Comparison of ENCODE assay signal across 10 cellular contexts in the genomic region with DNA sequence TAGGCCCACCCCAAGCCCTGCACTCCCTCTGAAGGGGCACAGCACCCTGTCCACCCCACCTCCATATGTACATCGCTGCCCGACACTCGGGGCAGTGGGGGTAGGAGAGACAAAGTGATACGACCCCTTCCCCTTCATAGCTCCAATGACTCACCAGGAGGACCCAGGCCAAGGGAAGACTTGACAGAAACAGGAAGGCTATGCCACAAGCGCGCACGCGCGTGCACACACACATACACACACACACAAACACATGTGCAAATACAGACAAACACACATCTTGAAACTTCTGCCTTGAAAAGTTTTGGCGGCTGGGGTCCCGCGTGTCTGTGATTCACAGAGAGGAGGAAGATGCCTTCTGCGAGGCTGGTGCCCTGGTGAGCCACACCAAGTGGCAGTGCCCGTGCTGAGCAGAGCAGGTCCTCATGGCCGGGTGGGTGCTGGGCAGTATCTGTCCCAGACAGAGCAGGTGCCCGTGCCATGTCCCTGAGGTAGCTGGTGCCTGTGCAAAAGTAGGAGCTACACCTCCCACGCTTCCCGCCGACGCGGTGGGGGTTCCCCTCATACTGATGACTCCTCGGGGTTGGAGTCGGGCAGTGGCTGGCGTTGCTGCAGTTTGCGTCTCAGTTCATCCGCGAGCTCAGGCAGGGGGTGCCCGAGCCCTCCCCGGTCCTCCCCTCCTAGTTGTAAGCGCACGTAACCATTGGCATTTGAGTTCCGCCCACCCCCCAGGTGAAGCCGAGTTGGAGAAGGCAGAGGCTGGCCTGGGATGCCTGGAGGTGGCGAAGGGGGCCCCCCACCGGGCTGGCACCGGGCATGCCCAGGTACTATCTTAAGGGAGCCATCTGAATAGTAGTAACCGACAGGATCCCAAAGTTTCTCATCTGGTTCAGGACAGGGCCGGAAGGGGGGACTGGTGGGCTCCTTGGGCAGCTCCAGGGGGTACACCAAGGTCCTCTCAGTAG. TPM values are rescaled to one million over a fixed set of nuclear protein-coding genes. Genes with fewer than 3 reads are reported as not detected.
DNase-seq lines count a peak whose midpoint lies in the region; ATAC-seq, FAIRE-seq and TF ChIP-seq lines count a peak whose summit lies in the region.
"Had no signal": no experiment of that assay in that cellular context is flagged by ENCODE, and none has a peak within 500 bp of the region (broad histone marks: within the 10 kb centered on the region; RNA-seq: fewer than 3 reads in every experiment).

No MANE protein-coding gene starts in this region.

- intact Hi-C loops in IMR-90 (cut with micrococcal nuclease) = no loop called here

- no peak overlapping the region for H3K4ac ChIP-seq in IMR-90 (ENCODE audit: low read depth, low read length)

- no peak overlapping the region for H2AK5ac ChIP-seq in IMR-90 (ENCODE audit: low read depth, low read length)

- H2BK120ac ChIP-seq in IMR-90 (ENCODE audit: low read depth, low read length) = no peak overlapping the region

- peaks cover 42% of the 10 kb centered on the region for H3K4me1 Mint-ChIP-seq in activated CD8-positive, alpha-beta T cell treated with anti-CD3 and anti-CD28 coated beads, Interleukin-2, amount 10 ng/mL, durations not matched to agents 7 days and 5 days (ENCODE audit: low read depth)

- no TSS peak for BruUV-seq in IMR-90 (replicated peaks; lab: Mats Ljungman, UMichigan)

- no peaks in the 10 kb centered on the region for H3K9me3 Mint-ChIP-seq in activated CD8-positive, alpha-beta T cell treated with anti-CD3 and anti-CD28 coated beads, Interleukin-2, amount 10 ng/mL, durations not matched to agents 7 days and 5 days (ENCODE audit: insufficient read depth)

- H3K18ac ChIP-seq in IMR-90 (ENCODE audit: low read depth, low read length) = no peak overlapping the region

- no peak for ATAC-seq in IMR-90 (ENCODE audit: low read depth)
- ATAC-seq in activated CD8-positive, alpha-beta T cell treated with anti-CD3 and anti-CD28 coated beads, Interleukin-2, amount 10 ng/mL, durations not matched to agents 7 days and 5 days = no peak
- ATAC-seq: Panc1 had no signal

- no peak for TF ChIP-seq POLR2A in IMR-90 (IDR thresholded peaks at IDR 0.05; ENCODE audit: low read depth, low read length)

- peaks cover 34% of the 10 kb centered on the region for H3K36me3 Mint-ChIP-seq in activated CD8-positive, alpha-beta T cell treated with anti-CD3 and anti-CD28 coated beads, Interleukin-2, amount 10 ng/mL, durations not matched to agents 7 days and 5 days (ENCODE audit: low read depth)

- no peak overlapping the region for H3K4me2 ChIP-seq in IMR-90 (ENCODE audit: low read depth, low read length)

- peak overlapping the region; percentile 70 for H3K27ac Mint-ChIP-seq in activated CD8-positive, alpha-beta T cell treated with anti-CD3 and anti-CD28 coated beads, Interleukin-2, amount 10 ng/mL, durations not matched to agents 7 days and 5 days

- in situ Hi-C loops in IMR-90 (cut with MboI; ENCODE audit: low sequenced_read_pairs) = loop anchor here (25.0 kb wide), 1 partner anchor 252 kb away; the partner anchor contains the start of gene ANKRD36

- TF ChIP-seq CTCF in IMR-90 (conservative IDR thresholded peaks at IDR 0.05; ENCODE audit: low read depth, low read length) (no peak), right atrium auricular region (IDR thresholded peaks at IDR 0.05) (no peak)

- H2BK15ac ChIP-seq in IMR-90 (ENCODE audit: low read depth, low read length) = no peak overlapping the region

- no peak overlapping the region for H2BK20ac ChIP-seq in IMR-90 (ENCODE audit: low read depth, low read length)

- H3K4me1 ChIP-seq in IMR-90 (ENCODE audit: control insufficient read depth, insufficient read depth, low read length) (peaks cover 12% of the 10 kb centered on the region), right atrium auricular region (peaks cover 0 to 57% of the 10 kb centered on the region in 2 donors)

- H3K56ac ChIP-seq in IMR-90 (ENCODE audit: extremely low read depth, insufficient read depth, low read length) = no peak overlapping the region

- H3K79me1 ChIP-seq in IMR-90 (ENCODE audit: low read depth in 1 of 2, low read length in 2 of 2) = peaks cover 11 to 39% of the 10 kb centered on the region in 2 experiments

- DNase-seq in IMR-90 (no peak), right atrium auricular region (ENCODE audit: low spot score) (no peak), AG20443 (ENCODE audit: low spot score) (no peak), GM19239 (ENCODE audit: insufficient read length, low spot score) (no peak), SK-N-DZ (ENCODE audit: low spot score) (no peak)
- no peak for DNase-seq in activated CD8-positive, alpha-beta T cell treated with anti-CD3 and anti-CD28 coated beads, Interleukin-2, amount 10 ng/mL, durations not matched to agents 7 days and 5 days
- DNase-seq in stimulated activated CD4-positive, alpha-beta T cell treated with anti-CD3 and anti-CD28 coated beads, Interleukin-4, amount 100 ng/mL, for 1 hour = peak; percentile 63
- no peak for DNase-seq in effector CD8-positive, alpha-beta T cell (lab: John Stamatoyannopoulos, UW)

- H2BK5ac ChIP-seq in IMR-90 (ENCODE audit: low read depth, low read length, poor library complexity, severe bottlenecking) = no peak overlapping the region

- POLR2A ChIA-PET in IMR-90 (lab: Charles Lee; ENCODE audit: unreplicated experiment) = no interaction called here
- POLR2A ChIA-PET in activated CD8-positive, alpha-beta T cell treated with anti-CD3 and anti-CD28 coated beads, Interleukin-2, amount 10 ng/mL, durations not matched to agents 7 days and 5 days (lab: Charles Lee) = interaction anchor here (1.1 kb wide), 1 partner anchor 94 kb away, joined by 3 read pairs; no protein-coding TSS in a partner anchor

- peaks cover 3% of the 10 kb centered on the region; the same call in 1 of the 2 replicates for H3K9me1 ChIP-seq in IMR-90 (ENCODE audit: insufficient read depth, low read length)

- peaks cover 12% of the 10 kb centered on the region for H4K20me1 ChIP-seq in IMR-90 (ENCODE audit: insufficient read depth, low read length)

- no peak overlapping the region for H4K5ac ChIP-seq in IMR-90 (ENCODE audit: low read depth, low read length)

- CTCF ChIA-PET in IMR-90 (lab: Yijun Ruan, JAX) = no interaction called here
- CTCF ChIA-PET in activated CD8-positive, alpha-beta T cell treated with anti-CD3 and anti-CD28 coated beads, Interleukin-2, amount 10 ng/mL, durations not matched to agents 7 days and 5 days (lab: Charles Lee) = interaction anchor here (1.0 to 4.7 kb wide), 5 partner anchors 90 to 253 kb away, joined by 3 to 253 read pairs (median 4); partner anchors contain the start of gene ANKRD36

- FAIRE-seq in GM19239 (lab: Jason Lieb, UNC) = no peak

- H3K27me3 ChIP-seq in IMR-90 (ENCODE audit: control insufficient read depth, insufficient read depth, low read length) (no peaks in the 10 kb centered on the region), right atrium auricular region (no peaks in the 10 kb centered on the region)

- H4K91ac ChIP-seq in IMR-90 (ENCODE audit: insufficient read depth, low read depth, low read length) = no peak overlapping the region

- no peak for TF ChIP-seq RAD21 in IMR-90 (IDR thresholded peaks at IDR 0.05; ENCODE audit: low read length)

- no peak overlapping the region for H3K4me3 Mint-ChIP-seq in activated CD8-positive, alpha-beta T cell treated with anti-CD3 and anti-CD28 coated beads, Interleukin-2, amount 10 ng/mL, durations not matched to agents 7 days and 5 days

- H3K27ac ChIP-seq in IMR-90 (ENCODE audit: insufficient read depth, low read length) (no peak overlapping the region), right atrium auricular region (peak overlapping the region; percentile 39 to 79)

- no peaks in the 10 kb centered on the region for H3K27me3 Mint-ChIP-seq in activated CD8-positive, alpha-beta T cell treated with anti-CD3 and anti-CD28 coated beads, Interleukin-2, amount 10 ng/mL, durations not matched to agents 7 days and 5 days (ENCODE audit: low read depth)

- no peak overlapping the region for H2AFZ ChIP-seq in IMR-90 (replicated peaks; ENCODE audit: low read length, poor library complexity)

- H3K9ac ChIP-seq in IMR-90 (ENCODE audit: low read depth, low read length) = no peak overlapping the region

- H3K36me3 ChIP-seq in IMR-90 (ENCODE audit: control insufficient read depth, insufficient read depth, low read length) (peaks cover 48% of the 10 kb centered on the region), right atrium auricular region (peaks cover 50% of the 10 kb centered on the region)

- dilution Hi-C loops in IMR-90 (cut with HindIII; ENCODE audit: low sequenced_read_pairs, unreplicated experiment) = no loop called here

- 83% methylated on average over 19 of the region's 38 CpGs; no CpG with 5 or more reads in 1 of the 2 experiments for WGBS in IMR-90 (ENCODE audit: extremely low coverage in 2 of 2, insufficient read length in 1 of 2), 2 experiments

- no peaks in the 10 kb centered on the region for H3K9me3 ChIP-seq in IMR-90 (ENCODE audit: control insufficient read depth, insufficient read depth, low read length)
- no peaks in the 10 kb centered on the region for H3K9me3 ChIP-seq in right atrium auricular region

- peak overlapping the region; percentile 73 for H2AK9ac ChIP-seq in IMR-90 (replicated peaks; ENCODE audit: low read depth, low read length, poor library complexity)

- no peak overlapping the region for H3K14ac ChIP-seq in IMR-90 (replicated peaks; ENCODE audit: low read depth, low read length)

- H3K4me3 ChIP-seq in IMR-90 (ENCODE audit: insufficient read depth, low read depth, low read length) = no peak overlapping the region
- H3K4me3 ChIP-seq in right atrium auricular region = no peak overlapping the region
- H3K4me3 ChIP-seq: lung had no signal

- H4K8ac ChIP-seq in IMR-90 (ENCODE audit: low read depth in 2 of 2, low read length in 2 of 2) = no peak overlapping the region

- no peak overlapping the region for H3K23ac ChIP-seq in IMR-90 (ENCODE audit: low read depth, low read length)

RNA-seq across cellular contexts. Expression of gene ANKRD39, which starts 2.5 kb away (rescaled TPM):
- 12.5 and 13.6 TPM in 2 replicates for total RNA-seq in IMR-90 (2012; rRNA removed)
- 15.9 and 17.0 TPM in 2 replicates for polyA plus RNA-seq in IMR-90 (2012; rRNA removed)
- 13.1 and 24.9 TPM in 2 replicates for polyA plus RNA-seq in IMR-90 (2012; cell fraction: cytosol; rRNA removed)
- polyA plus RNA-seq in IMR-90 (2012; cell fraction: nucleus; rRNA removed; ENCODE audit: low replicate concordance) = 13.0 and 25.7 TPM in 2 replicates
- 10 to 100 TPM; 35.4 to 36.7 TPM for total RNA-seq in activated CD8-positive, alpha-beta T cell treated with anti-CD3 and anti-CD28 coated beads, Interleukin-2, amount 10 ng/mL, durations not matched to agents 7 days and 5 days
- total RNA-seq in right atrium auricular region = 10 to 100 TPM in 1 of 2 donors, 1 to 10 TPM in 1; 8.7 to 12.2 TPM
- 23.2 and 23.9 TPM in 2 replicates for polyA plus RNA-seq in SK-N-DZ (2014; cell fraction: cytosol; rRNA removed)
- polyA plus RNA-seq in SK-N-DZ (2014; cell fraction: nucleus; rRNA removed) = 20.5 and 30.6 TPM in 2 replicates

RNA-seq across cellular contexts. Expression of gene SEMA4C, which starts 9.5 kb away (rescaled TPM):
- total RNA-seq in IMR-90 (2012; rRNA removed) (13.3 and 15.8 TPM in 2 replicates), right atrium auricular region (10 to 100 TPM; 12.0 to 23.3 TPM)
- 24.3 and 25.5 TPM in 2 replicates for polyA plus RNA-seq in IMR-90 (2012; rRNA removed)
- polyA plus RNA-seq in IMR-90 (2012; cell fraction: cytosol; rRNA removed) = 15.1 and 22.2 TPM in 2 replicates
- polyA plus RNA-seq in IMR-90 (2012; cell fraction: nucleus; rRNA removed; ENCODE audit: low replicate concordance) = 38.1 and 86.4 TPM in 2 replicates
- 10 to 100 TPM; 21.0 to 24.5 TPM for total RNA-seq in activated CD8-positive, alpha-beta T cell treated with anti-CD3 and anti-CD28 coated beads, Interleukin-2, amount 10 ng/mL, durations not matched to agents 7 days and 5 days
- polyA plus RNA-seq in SK-N-DZ (2014; cell fraction: cytosol; rRNA removed) = 42.0 and 42.7 TPM in 2 replicates
- polyA plus RNA-seq in SK-N-DZ (2014; cell fraction: nucleus; rRNA removed) = 91.3 and 99.0 TPM in 2 replicates

RNA-seq across cellular contexts. Expression of gene ANKRD23, which starts 16.5 kb away (rescaled TPM):
- 0.54 and 0.83 TPM in 2 replicates for total RNA-seq in IMR-90 (2012; rRNA removed)
- polyA plus RNA-seq in IMR-90 (2012; rRNA removed) = 1.5 and 1.6 TPM in 2 replicates
- 0.19 and 0.77 TPM in 2 replicates for polyA plus RNA-seq in IMR-90 (2012; cell fraction: cytosol; rRNA removed)
- 9.2 and 17.0 TPM in 2 replicates for polyA plus RNA-seq in IMR-90 (2012; cell fraction: nucleus; rRNA removed; ENCODE audit: low replicate concordance)
- total RNA-seq in activated CD8-positive, alpha-beta T cell treated with anti-CD3 and anti-CD28 coated beads, Interleukin-2, amount 10 ng/mL, durations not matched to agents 7 days and 5 days = 10 to 100 TPM; 12.6 to 17.2 TPM
- total RNA-seq in right atrium auricular region = 10 to 100 TPM in 1 of 2 donors, 1 to 10 TPM in 1; 9.3 to 23.0 TPM
- polyA plus RNA-seq in SK-N-DZ (2014; cell fraction: cytosol; rRNA removed) = 2.1 and 3.1 TPM in 2 replicates
- polyA plus RNA-seq in SK-N-DZ (2014; cell fraction: nucleus; rRNA removed) = 14.5 and 26.4 TPM in 2 replicates

RNA-seq across cellular contexts. Expression of gene CNNM3, which starts 44.3 kb away (rescaled TPM):
- total RNA-seq in IMR-90 (2012; rRNA removed) (2.2 and 2.3 TPM in 2 replicates), right atrium auricular region (1 to 10 TPM; 4.2 to 7.9 TPM)
- 6.1 and 6.3 TPM in 2 replicates for polyA plus RNA-seq in IMR-90 (2012; rRNA removed)
- 4.7 and 6.3 TPM in 2 replicates for polyA plus RNA-seq in IMR-90 (2012; cell fraction: cytosol; rRNA removed)
- polyA plus RNA-seq in IMR-90 (2012; cell fraction: nucleus; rRNA removed; ENCODE audit: low replicate concordance) = 7.9 and 10.3 TPM in 2 replicates
- total RNA-seq in activated CD8-positive, alpha-beta T cell treated with anti-CD3 and anti-CD28 coated beads, Interleukin-2, amount 10 ng/mL, durations not matched to agents 7 days and 5 days = 10 to 100 TPM; 28.1 to 29.9 TPM
- 11.9 and 13.1 TPM in 2 replicates for polyA plus RNA-seq in SK-N-DZ (2014; cell fraction: cytosol; rRNA removed)
- polyA plus RNA-seq in SK-N-DZ (2014; cell fraction: nucleus; rRNA removed) = 13.5 and 24.5 TPM in 2 replicates
